In the genomic region with DNA sequence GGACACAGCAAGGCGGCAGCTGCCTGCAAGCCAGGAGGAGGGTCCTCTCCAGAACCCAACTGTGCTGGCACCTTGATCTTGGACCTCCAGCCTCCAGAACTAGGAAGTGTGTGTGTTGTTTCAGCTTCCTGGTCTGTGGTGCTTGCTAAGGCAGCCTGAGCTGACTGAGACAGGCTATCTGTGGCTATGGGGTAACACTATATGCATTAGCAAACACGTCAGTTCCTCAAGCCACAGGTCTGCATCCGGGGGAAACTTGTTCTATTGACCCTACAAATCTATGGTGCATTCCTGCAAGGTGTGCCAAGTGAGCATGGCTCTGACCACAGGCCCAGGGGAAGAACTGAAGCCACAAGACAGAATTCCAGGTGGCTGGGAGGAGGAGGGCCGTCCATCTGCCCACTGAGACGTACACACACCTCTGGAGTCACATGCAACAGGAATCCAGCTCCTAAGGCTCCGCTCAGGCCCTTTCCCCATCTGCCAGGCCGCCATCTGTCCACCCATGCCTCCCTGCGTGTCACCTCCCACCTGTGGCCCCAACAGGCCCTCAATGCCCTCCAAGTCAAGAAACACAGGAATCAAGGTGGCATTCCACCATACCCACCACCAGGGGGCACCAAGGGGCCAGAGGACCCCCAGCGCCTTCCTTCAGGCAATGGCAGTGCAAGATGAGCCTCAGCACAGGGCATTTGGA, we compare ENCODE assay signal across 8 cellular contexts.
DNase-seq lines count a peak whose midpoint lies in the region; ATAC-seq and TF ChIP-seq lines count a peak whose summit lies in the region.

No MANE protein-coding gene starts in this region.

- H3F3A ChIP-seq in OCI-LY1 (ENCODE audit: insufficient read depth, low read length) (no peaks in the 10 kb centered on the region), neural progenitor cell (ENCODE audit: low read depth) (no peaks in the 10 kb centered on the region)

- peak overlapping the region; percentile 52 for H3K4me3 Mint-ChIP-seq in neural progenitor cell

- peak; percentile 81 for TF ChIP-seq CTCF in OCI-LY1 (IDR thresholded peaks at IDR 0.05; ENCODE audit: low read length)
- peak; percentile 95 for TF ChIP-seq CTCF in neural progenitor cell (IDR thresholded peaks at IDR 0.05)
- peak; percentile 70 to 93 (median 89) for TF ChIP-seq CTCF in thyroid gland (IDR thresholded peaks at IDR 0.05)

- H3K9me3 Mint-ChIP-seq in neural progenitor cell = no peaks in the 10 kb centered on the region

- H3K9ac ChIP-seq in OCI-LY1 (ENCODE audit: low read length) (no peak overlapping the region), neural progenitor cell (no peak overlapping the region)

- H3K4me2 ChIP-seq in OCI-LY1 (ENCODE audit: low read length) (no peak overlapping the region), neural progenitor cell (no peak overlapping the region)

- no peaks in the 10 kb centered on the region for H3K9me3 ChIP-seq in OCI-LY1 (ENCODE audit: low read length)
- no peaks in the 10 kb centered on the region for H3K9me3 ChIP-seq in neural progenitor cell (ENCODE audit: low read depth)
- H3K9me3 ChIP-seq in thyroid gland = no peaks in the 10 kb centered on the region

- H3K27me3 Mint-ChIP-seq in neural progenitor cell (ENCODE audit: insufficient read depth, low read depth) = no peaks in the 10 kb centered on the region

- no peaks in the 10 kb centered on the region for H3K9me2 ChIP-seq in OCI-LY1 (ENCODE audit: low read depth, low read length)

- no peak overlapping the region for H3K27ac ChIP-seq in OCI-LY1 (ENCODE audit: low read depth, low read length, poor library complexity, severe bottlenecking)
- no peak overlapping the region for H3K27ac ChIP-seq in neural progenitor cell
- no peak overlapping the region for H3K27ac ChIP-seq in thyroid gland

- 80 to 89% methylated on average over 7 to 9 of the region's 9 CpGs for WGBS in thyroid gland, 2 donors

- peaks cover 33% of the 10 kb centered on the region for H3K4me1 Mint-ChIP-seq in neural progenitor cell

- H3K27ac Mint-ChIP-seq in neural progenitor cell = no peak overlapping the region

- H4K20me1 ChIP-seq in OCI-LY1 (ENCODE audit: insufficient read depth, low read length) = no peaks in the 10 kb centered on the region
- peaks cover 17% of the 10 kb centered on the region for H4K20me1 ChIP-seq in neural progenitor cell (ENCODE audit: low read depth)

- peak; percentile 69 for DNase-seq in DMS53 (lab: John Stamatoyannopoulos, UW)
- DNase-seq in activated T-cell treated with anti-CD3 and anti-CD28 coated beads for 48 hours (ENCODE audit: low read depth) = peak; percentile 56
- peak; percentile 40 for DNase-seq in fibroblast of gingiva (ENCODE audit: low read depth)
- DNase-seq in neural progenitor cell (ENCODE audit: low spot score) = peak; percentile 84
- peak; percentile 77 to 85 for DNase-seq in thyroid gland

- H3K27me3 ChIP-seq in OCI-LY1 (ENCODE audit: insufficient read depth, low read length) (no peaks in the 10 kb centered on the region; the same call in 1 of the 2 replicates), neural progenitor cell (no peaks in the 10 kb centered on the region), thyroid gland (no peaks in the 10 kb centered on the region)

- peaks cover 10% of the 10 kb centered on the region for H3K36me3 Mint-ChIP-seq in neural progenitor cell

- peak; percentile 53 for ATAC-seq in HG02588 (IDR thresholded peaks at IDR 0.05; ENCODE audit: unreplicated experiment)
- no peak for ATAC-seq in HG03442 (IDR thresholded peaks at IDR 0.05; ENCODE audit: unreplicated experiment)

- H3K4me1 ChIP-seq in OCI-LY1 (ENCODE audit: insufficient read depth, low read length, severe bottlenecking) (no peaks in the 10 kb centered on the region), neural progenitor cell (peaks cover 6% of the 10 kb centered on the region), thyroid gland (peaks cover 7 to 30% of the 10 kb centered on the region in 2 donors)

- intact Hi-C loops in thyroid gland (cut with DNase I) = no loop called here

- H3K4me3 ChIP-seq in OCI-LY1 (ENCODE audit: low read depth, low read length, poor library complexity, severe bottlenecking) = no peak overlapping the region
- no peak overlapping the region for H3K4me3 ChIP-seq in neural progenitor cell
- H3K4me3 ChIP-seq in thyroid gland (replicated peaks in 1 of 3) = no peak overlapping the region

- H3K79me2 ChIP-seq in OCI-LY1 (ENCODE audit: insufficient read depth, low read length) (no peaks in the 10 kb centered on the region), neural progenitor cell (ENCODE audit: low read depth) (peaks cover 3% of the 10 kb centered on the region)

- TF ChIP-seq POLR2A in thyroid gland (IDR thresholded peaks at IDR 0.05) = no peak

- H2AFZ ChIP-seq in OCI-LY1 (ENCODE audit: low read length) (no peak overlapping the region), neural progenitor cell (replicated peaks) (no peak overlapping the region)

- H3K36me3 ChIP-seq in OCI-LY1 (ENCODE audit: insufficient read depth, low read length) = no peaks in the 10 kb centered on the region
- no peaks in the 10 kb centered on the region for H3K36me3 ChIP-seq in neural progenitor cell
- no peaks in the 10 kb centered on the region for H3K36me3 ChIP-seq in thyroid gland
